1 cellular context compared by ENCODE assay signal in the genomic region with DNA sequence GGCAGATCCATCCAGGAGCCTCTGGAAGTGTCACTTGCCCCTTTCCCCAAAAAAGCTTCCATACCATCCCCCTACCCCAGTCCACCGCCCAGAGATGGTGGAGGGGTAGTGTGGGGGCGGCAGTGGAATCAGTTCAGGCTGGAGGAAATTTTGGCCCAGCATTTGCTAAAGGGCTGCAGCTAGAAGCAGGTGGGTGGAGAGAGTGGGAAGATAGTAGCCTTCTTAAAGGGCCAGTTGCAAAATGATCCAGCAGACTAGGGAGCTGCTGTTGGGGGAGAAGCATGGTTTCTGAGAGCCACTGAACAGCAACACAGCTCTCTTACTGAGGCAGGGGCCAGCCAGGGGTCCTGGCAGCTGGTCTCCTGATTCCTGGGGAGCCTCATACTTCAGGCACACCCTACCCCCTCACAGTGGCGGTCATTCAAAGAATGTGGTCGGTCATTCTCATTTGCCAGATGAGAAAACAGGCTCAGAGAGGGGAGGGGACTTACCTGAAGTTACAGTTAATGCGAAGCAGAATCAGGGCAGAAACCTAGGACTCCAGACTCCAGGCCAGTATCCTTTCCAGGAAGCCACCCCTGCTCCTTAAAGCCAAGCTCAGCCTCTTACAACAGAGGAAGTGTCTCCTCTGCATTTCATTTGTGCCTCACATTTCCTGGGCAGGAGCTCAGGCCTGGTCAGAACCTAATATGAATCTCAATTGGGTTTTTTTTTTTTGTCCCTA.
TF ChIP-seq lines count a peak whose summit lies in the region.

No MANE protein-coding gene starts in this region.

TF ChIP-seq in K562, 482 proteins besides CTCF, POLR2A, EP300 and RAD21:
- TF ChIP-seq, protein P1, sequence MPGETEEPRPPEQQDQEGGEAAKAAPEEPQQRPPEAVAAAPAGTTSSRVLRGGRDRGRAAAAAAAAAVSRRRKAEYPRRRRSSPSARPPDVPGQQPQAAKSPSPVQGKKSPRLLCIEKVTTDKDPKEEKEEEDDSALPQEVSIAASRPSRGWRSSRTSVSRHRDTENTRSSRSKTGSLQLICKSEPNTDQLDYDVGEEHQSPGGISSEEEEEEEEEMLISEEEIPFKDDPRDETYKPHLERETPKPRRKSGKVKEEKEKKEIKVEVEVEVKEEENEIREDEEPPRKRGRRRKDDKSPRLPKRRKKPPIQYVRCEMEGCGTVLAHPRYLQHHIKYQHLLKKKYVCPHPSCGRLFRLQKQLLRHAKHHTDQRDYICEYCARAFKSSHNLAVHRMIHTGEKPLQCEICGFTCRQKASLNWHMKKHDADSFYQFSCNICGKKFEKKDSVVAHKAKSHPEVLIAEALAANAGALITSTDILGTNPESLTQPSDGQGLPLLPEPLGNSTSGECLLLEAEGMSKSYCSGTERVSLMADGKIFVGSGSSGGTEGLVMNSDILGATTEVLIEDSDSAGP (CRISPR knock-in tag; IDR thresholded peaks at IDR 0.05): peak; percentile 85
- no peak for TF ChIP-seq ESRRB (CRISPR knock-in tag; IDR thresholded peaks at IDR 0.05; ENCODE audit: borderline replicate concordance)
- TF ChIP-seq EGR1 (conservative IDR thresholded peaks at IDR 0.05): peak; percentile 85
TF ChIP-seq in K562: peak in this region for 2.
